In genomic region chr11:65663634-65664200, GRCh38 we compare ENCODE assay signal across 8 cellular contexts. TPM values are rescaled to one million over a fixed set of nuclear protein-coding genes. Genes with fewer than 3 reads are reported as not detected.
DNase-seq lines count a peak whose midpoint lies in the region; ATAC-seq lines count a peak whose summit lies in the region.

No MANE protein-coding gene starts in this region.

- H3K27me3 Mint-ChIP-seq in immature natural killer cell (ENCODE audit: low read depth in 3 of 3), result peaks cover 9 to 19% (median 16%) of the 10 kb centered on the region in 3 donors

- peaks cover 24% of the 10 kb centered on the region for H3K36me3 ChIP-seq in SJCRH30

- H3K4me1 Mint-ChIP-seq in immature natural killer cell, result peaks cover 31 to 40% of the 10 kb centered on the region in 2 donors

- H3K27ac Mint-ChIP-seq in immature natural killer cell, result peak overlapping the region; percentile 92 to 98 (median 96)

- DNase-seq in DMS153 treated with DMSO at 0.1 percent for 48 hours (lab: John Stamatoyannopoulos, UW; ENCODE audit: unreplicated experiment), result peak; percentile 36
- no peak for DNase-seq in DMS153 (lab: John Stamatoyannopoulos, UW)
- no peak for DNase-seq in SJCRH30
- DNase-seq in caudate nucleus (lab: John Stamatoyannopoulos, UW), result peak in 44 of 61 donors; percentile 33 to 82 (median 64)
- DNase-seq in immature natural killer cell, result peak; percentile 44 to 49 (median 47)
- no peak for DNase-seq in HPDE6-E6E7 (ENCODE audit: extremely low spot score)

- peak overlapping the region; percentile 62 for H3K27ac ChIP-seq in SJCRH30
- H3K27ac ChIP-seq in caudate nucleus (ENCODE audit: low read depth, low read length), result peak overlapping the region; percentile 99
- peak overlapping the region; percentile 92 to 100 (median 98) for H3K27ac ChIP-seq in skin epidermis

- H3K9me3 ChIP-seq in SJCRH30 (replicated peaks), result no peaks in the 10 kb centered on the region

- H3K4me3 Mint-ChIP-seq in immature natural killer cell, result peak overlapping the region; percentile 88 to 92 (median 90)

- H3K9me3 Mint-ChIP-seq in immature natural killer cell, result peaks cover 0 to 2% (median 0%) of the 10 kb centered on the region in 6 donors

- peaks cover 7 to 18% (median 11%) of the 10 kb centered on the region in 3 donors for H3K36me3 Mint-ChIP-seq in immature natural killer cell

- no peaks in the 10 kb centered on the region for H3K27me3 ChIP-seq in SJCRH30

- H3K4me1 ChIP-seq in SJCRH30, result peaks cover 4% of the 10 kb centered on the region; the same call in 1 of the 2 replicates

- H3K4me3 ChIP-seq in SJCRH30 (peak overlapping the region; percentile 72), skin epidermis (peak overlapping the region; percentile 69 to 97 (median 81))

- ATAC-seq in HG02852 (IDR thresholded peaks at IDR 0.05; ENCODE audit: unreplicated experiment), result peak; percentile 11

RNA-seq across cellular contexts. Expression of gene RELA, which starts 1.0 kb away (rescaled TPM):
- 37.3 and 38.3 TPM in 2 replicates for total RNA-seq in SJCRH30 (2014; rRNA removed; shearing (Covaris generic))
- 10 to 100 TPM; 38.5 to 88.4 (median 41.8) TPM for polyA plus RNA-seq in immature natural killer cell

RNA-seq across cellular contexts. Expression of gene SIPA1, which starts 25.8 kb away (rescaled TPM):
- total RNA-seq in SJCRH30 (2014; rRNA removed; shearing (Covaris generic)), result 2.8 and 2.9 TPM in 2 replicates
- 100 to 1,000 TPM; 166 to 430 (median 222) TPM for polyA plus RNA-seq in immature natural killer cell

RNA-seq across cellular contexts. Expression of gene PCNX3, which starts 48.1 kb away (rescaled TPM):
- total RNA-seq in SJCRH30 (2014; rRNA removed; shearing (Covaris generic)), result 24.3 and 27.1 TPM in 2 replicates
- 10 to 100 TPM in 1 of 3 donors, under 1 TPM in 2; 0.14 to 11.7 (median 0.89) TPM for polyA plus RNA-seq in immature natural killer cell

RNA-seq across cellular contexts. Expression of gene KAT5, which starts 48.3 kb away (rescaled TPM):
- total RNA-seq in SJCRH30 (2014; rRNA removed; shearing (Covaris generic)), result 30.7 and 34.0 TPM in 2 replicates
- 10 to 100 TPM; 41.8 to 49.4 (median 47.7) TPM for polyA plus RNA-seq in immature natural killer cell

RNA-seq across cellular contexts. Expression of gene MAP3K11, which starts 49.7 kb away (rescaled TPM):
- total RNA-seq in SJCRH30 (2014; rRNA removed; shearing (Covaris generic)), result 20.5 and 24.3 TPM in 2 replicates
- 10 to 100 TPM; 11.1 to 29.5 (median 12.3) TPM for polyA plus RNA-seq in immature natural killer cell

Comparison
In these comparisons a context has a peak if more than half of its experiments do, and no peak if none do; other contexts are left out.
1. DNase-seq: peak in DMS153 treated with DMSO at 0.1 percent for 48 hours (single experiment), caudate nucleus (44 of 61) and immature natural killer cell (3 of 3); none in DMS153 (single experiment), SJCRH30 (0 of 2) and HPDE6-E6E7 (single experiment).
2. Peak in every context shown above with its lines, with median percentiles within 50 percentile points of each other: H3K27ac ChIP-seq.